In genomic region chr2:84946204-84947009, GRCh38 we compare ENCODE assay signal across 8 cellular contexts. TPM values are rescaled to one million over a fixed set of nuclear protein-coding genes. Genes with fewer than 3 reads are reported as not detected.
A peak's percentile ranks its signal among the peaks of the same experiment; 100 is the strongest.
DNase-seq lines count a peak whose midpoint lies in the region; ATAC-seq and TF ChIP-seq lines count a peak whose summit lies in the region.

No MANE protein-coding gene starts in this region.

- H3F3A ChIP-seq in PC-3 (ENCODE audit: low read length, unreplicated experiment): peaks cover 4% of the 10 kb centered on the region

- peaks cover 7% of the 10 kb centered on the region for H3K79me2 ChIP-seq in PC-3 (ENCODE audit: low read length)

- H3K9me2 ChIP-seq in PC-3 (replicated peaks; ENCODE audit: low read length): no peaks in the 10 kb centered on the region

- no peaks in the 10 kb centered on the region for H4K20me1 ChIP-seq in PC-3 (ENCODE audit: low read length)

- no peaks in the 10 kb centered on the region for H3K36me3 ChIP-seq in PC-3 (ENCODE audit: low read depth, low read length)
- H3K36me3 ChIP-seq in kidney epithelial cell (ENCODE audit: control insufficient read depth, insufficient read depth, low read length): no peaks in the 10 kb centered on the region

- 0 out of 2 replicates have a peak, but pooled peaks have one; percentile 22 for TF ChIP-seq CTCF in PC-3 (conservative IDR thresholded peaks at IDR 0.05; ENCODE audit: low read depth, low read length)
- TF ChIP-seq CTCF in kidney epithelial cell (IDR thresholded peaks at IDR 0.05; ENCODE audit: insufficient read depth, low read length, poor library complexity, severe bottlenecking): no peak

- H3K9me3 Mint-ChIP-seq in activated T-cell treated with anti-CD3 and anti-CD28 coated beads, Interleukin-2, amount 50 U/mL, for 4 hours: no peaks in the 10 kb centered on the region

- POLR2A ChIA-PET in PC-3 (lab: Charles Lee; ENCODE audit: unreplicated experiment): interaction anchor here (0.6 to 2.1 kb wide), 9 partner anchors 10 to 106 kb away, joined by 3 to 45 read pairs (median 4); partner anchors contain the start of gene KCMF1

- DNase-seq in PC-3 (peak; percentile 98), kidney epithelial cell (ENCODE audit: low read depth) (peak; percentile 90), NK-92 (lab: John Stamatoyannopoulos, UW; ENCODE audit: unreplicated experiment) (no peak), occipital lobe (lab: John Stamatoyannopoulos, UW) (no peak)
- DNase-seq in activated T-cell treated with anti-CD3 and anti-CD28 coated beads, Interleukin-2, amount 50 U/mL, for 4 hours: peak; percentile 71
- peak; percentile 46 to 82 for DNase-seq in stimulated activated CD8-positive, alpha-beta memory T cell treated with anti-CD3 and anti-CD28 coated beads, Interleukin-7, amount 100 ng/mL, for 48 hours (ENCODE audit: extremely low read depth in 1 of 2, low read depth in 1 of 2)

- H3K27ac ChIP-seq in PC-3 (ENCODE audit: low read length): peak overlapping the region; percentile 100

- peak overlapping the region; percentile 47 for H3K4me3 ChIP-seq in PC-3 (ENCODE audit: low read length)
- no peak overlapping the region for H3K4me3 ChIP-seq in kidney epithelial cell (ENCODE audit: low read depth, low read length)

- intact Hi-C loops in PC-3 (cut with micrococcal nuclease): no loop called here

- H3K27me3 Mint-ChIP-seq in activated T-cell treated with anti-CD3 and anti-CD28 coated beads, Interleukin-2, amount 50 U/mL, for 4 hours (ENCODE audit: low read depth): no peaks in the 10 kb centered on the region

- peaks cover 41% of the 10 kb centered on the region for H3K4me1 Mint-ChIP-seq in activated T-cell treated with anti-CD3 and anti-CD28 coated beads, Interleukin-2, amount 50 U/mL, for 4 hours (ENCODE audit: low read depth)

- peak overlapping the region; percentile 51 for H3K4me3 Mint-ChIP-seq in activated T-cell treated with anti-CD3 and anti-CD28 coated beads, Interleukin-2, amount 50 U/mL, for 4 hours

- BruUV-seq in PC-3 (replicated peaks; lab: Mats Ljungman, UMichigan): TSS peak; percentile 96

- peaks cover 5% of the 10 kb centered on the region for H3K36me3 Mint-ChIP-seq in activated T-cell treated with anti-CD3 and anti-CD28 coated beads, Interleukin-2, amount 50 U/mL, for 4 hours (ENCODE audit: insufficient read depth)

- H3K27me3 ChIP-seq in PC-3 (ENCODE audit: low read length): no peaks in the 10 kb centered on the region
- no peaks in the 10 kb centered on the region for H3K27me3 ChIP-seq in kidney epithelial cell (ENCODE audit: control insufficient read depth, insufficient read depth, low read length)

- peaks cover 29% of the 10 kb centered on the region for H3K4me1 ChIP-seq in PC-3 (ENCODE audit: insufficient read depth, low read length)

- peak overlapping the region; percentile 72 for H3K4me2 ChIP-seq in PC-3 (ENCODE audit: low read length)

- peak; percentile 67 for ATAC-seq in GM18867 (IDR thresholded peaks at IDR 0.05; ENCODE audit: unreplicated experiment)
- ATAC-seq in HG02970 (IDR thresholded peaks at IDR 0.05; ENCODE audit: low FRiP score, unreplicated experiment): peak; percentile 53
- peak; percentile 94 for ATAC-seq in PC-3
- ATAC-seq in activated T-cell treated with anti-CD3 and anti-CD28 coated beads, Interleukin-2, amount 50 U/mL, for 4 hours: peak; percentile 88 to 91

- H2AFZ ChIP-seq in PC-3 (ENCODE audit: low read length): no peak overlapping the region

- H3K9ac ChIP-seq in PC-3 (ENCODE audit: low read length): peak overlapping the region; percentile 84

- no peaks in the 10 kb centered on the region for H3K9me3 ChIP-seq in PC-3 (ENCODE audit: low read length)

- CTCF ChIA-PET in PC-3 (lab: Charles Lee): interaction anchor here (0.7 to 1.9 kb wide), 8 partner anchors 8 to 69 kb away, joined by 3 to 16 read pairs (median 3); no protein-coding TSS in a partner anchor

RNA-seq across cellular contexts. Expression of gene KCMF1, which starts 24.6 kb away (rescaled TPM):
- total RNA-seq in PC-3 (2014; rRNA removed) (62.1 and 73.6 TPM in 2 replicates), kidney epithelial cell (97.6 and 102 TPM in 2 replicates), occipital lobe (48.8 TPM)
- total RNA-seq in activated T-cell treated with anti-CD3 and anti-CD28 coated beads, Interleukin-2, amount 50 U/mL, for 4 hours: 100 to 1,000 TPM; 131 to 153 (median 137) TPM

RNA-seq across cellular contexts. Expression of gene TMSB10, which starts 41.0 kb away (rescaled TPM):
- total RNA-seq in PC-3 (2014; rRNA removed): 4,758 and 5,246 TPM in 2 replicates
- 1,000 to 10,000 TPM; 1,023 to 1,175 (median 1,139) TPM for total RNA-seq in activated T-cell treated with anti-CD3 and anti-CD28 coated beads, Interleukin-2, amount 50 U/mL, for 4 hours
- total RNA-seq in kidney epithelial cell: 4,632 and 5,953 TPM in 2 replicates
- total RNA-seq in occipital lobe: 2,498 TPM

Comparison
In these comparisons a context has a peak if more than half of its experiments do, and no peak if none do; other contexts are left out.
1. DNase-seq: peak in PC-3 (single experiment), activated T-cell treated with anti-CD3 and anti-CD28 coated beads, Interleukin-2, amount 50 U/mL, for 4 hours (single experiment), kidney epithelial cell (single experiment) and stimulated activated CD8-positive, alpha-beta memory T cell treated with anti-CD3 and anti-CD28 coated beads, Interleukin-7, amount 100 ng/mL, for 48 hours (2 of 2); none in NK-92 (single experiment) and occipital lobe (single experiment).
2. Peak in every context shown above with its lines, with median percentiles within 50 percentile points of each other: ATAC-seq.